In the genomic region with DNA sequence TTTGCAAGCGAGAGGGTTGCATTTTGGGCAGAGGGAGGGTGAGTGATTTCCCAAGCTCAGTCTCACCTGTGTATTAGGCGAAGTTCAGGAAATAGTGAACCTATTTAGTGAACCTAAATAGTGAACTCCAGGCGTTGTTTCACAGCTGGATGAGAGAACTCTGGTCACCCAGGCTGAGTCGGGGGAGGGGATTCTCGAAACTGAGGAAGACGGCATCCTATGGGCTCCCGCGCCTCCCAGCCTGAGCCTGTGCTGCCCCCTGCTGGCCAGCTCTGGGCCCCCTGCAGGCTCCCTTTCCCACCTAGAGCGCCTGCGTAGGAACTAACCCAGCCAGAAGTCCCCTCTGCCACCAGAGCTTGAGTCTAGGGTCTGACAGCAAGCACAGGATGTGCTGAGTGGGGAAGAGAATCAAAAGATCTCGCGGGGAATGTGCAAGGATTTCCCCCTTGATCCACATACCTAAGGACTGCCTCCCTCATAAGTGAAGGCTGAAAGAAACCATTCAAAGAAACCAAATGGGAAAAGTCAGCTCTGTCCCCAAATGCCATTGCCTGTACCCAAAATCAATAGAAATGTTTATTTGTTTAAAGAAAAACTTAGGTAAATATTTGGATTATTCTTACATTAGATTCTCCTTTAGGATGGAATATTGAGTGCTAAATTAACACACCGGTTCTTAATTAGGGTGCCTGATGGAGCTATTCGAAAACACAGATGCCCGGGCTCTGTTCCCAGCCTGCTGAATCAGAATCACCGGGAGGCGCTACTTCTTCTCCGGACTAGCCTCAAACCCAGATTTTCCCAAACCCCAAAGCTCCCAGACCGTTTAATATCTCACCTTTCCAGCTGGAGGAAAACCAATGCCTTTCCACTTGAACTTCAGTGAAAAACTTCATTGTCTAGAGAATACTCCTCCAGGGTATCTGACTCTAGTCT, we compare ENCODE assay signal across 8 cellular contexts. TPM values are rescaled to one million over a fixed set of nuclear protein-coding genes. Genes with fewer than 3 reads are reported as not detected.
A peak's percentile ranks its signal among the peaks of the same experiment; 100 is the strongest.
DNase-seq lines count a peak whose midpoint lies in the region; ATAC-seq and TF ChIP-seq lines count a peak whose summit lies in the region.

No MANE protein-coding gene starts in this region.

- CTCF ChIA-PET in activated CD4-positive, alpha-beta T cell treated with anti-CD3 and anti-CD28 coated beads, Interleukin-2, amount 10 ng/mL, durations not matched to agents 7 days and 5 days (lab: Charles Lee): interaction anchor here (0.5 to 2.1 kb wide), 27 partner anchors 8 to 350 kb away, joined by 3 to 12 read pairs (median 4); no protein-coding TSS in a partner anchor

- H3K4me3 ChIP-seq in GM12864 (ENCODE audit: low read depth, low read length) (no peak overlapping the region), lung (no peak overlapping the region)

- 12 to 15% methylated on average over 19 of the region's 19 CpGs for WGBS in lung, 2 donors

- no peaks in the 10 kb centered on the region for H3K9me3 ChIP-seq in lung (ENCODE audit: control insufficient read depth in 2 of 2, insufficient read depth in 1 of 2, low read length in 1 of 2)

- peak; percentile 26 for DNase-seq in GM12864 (ENCODE audit: low read depth)
- peak; percentile 33 for DNase-seq in NCI-H460 (ENCODE audit: extremely low read depth, low read depth)
- peak; percentile 75 for DNase-seq in activated CD4-positive, alpha-beta T cell treated with anti-CD3 and anti-CD28 coated beads, Interleukin-2, amount 10 ng/mL, durations not matched to agents 7 days and 5 days
- DNase-seq in dedifferentiated amniotic fluid mesenchymal stem cell (ENCODE audit: extremely low spot score): peak; percentile 37
- DNase-seq in lung (ENCODE audit: low spot score): peak; percentile 76
- peak; percentile 76 for DNase-seq in stimulated activated CD8-positive, alpha-beta memory T cell treated with anti-CD3 and anti-CD28 coated beads, Interleukin-15, amount 100 ng/mL, for 24 hours (ENCODE audit: low read depth)

- POLR2A ChIA-PET in activated CD4-positive, alpha-beta T cell treated with anti-CD3 and anti-CD28 coated beads, Interleukin-2, amount 10 ng/mL, durations not matched to agents 7 days and 5 days (lab: Charles Lee): no interaction called here

- peaks cover 0 to 2% of the 10 kb centered on the region in 2 donors for H3K4me1 ChIP-seq in lung (ENCODE audit: control insufficient read depth in 2 of 2, insufficient read depth in 2 of 2, low read length in 2 of 2)

- peaks cover 2% of the 10 kb centered on the region for H3K4me1 Mint-ChIP-seq in activated CD4-positive, alpha-beta T cell treated with anti-CD3 and anti-CD28 coated beads, Interleukin-2, amount 10 ng/mL, durations not matched to agents 7 days and 5 days

- ATAC-seq in HG02973 (IDR thresholded peaks at IDR 0.05; ENCODE audit: unreplicated experiment): peak; percentile 45
- peak; percentile 83 for ATAC-seq in lung (ENCODE audit: insufficient read depth, low FRiP score)
- ATAC-seq in GM18861 (IDR thresholded peaks at IDR 0.05; ENCODE audit: unreplicated experiment): no peak

- TF ChIP-seq CTCF in GM12864 (IDR thresholded peaks at IDR 0.05; ENCODE audit: low read depth, low read length, missing control alignments) (peak; percentile 97), lung (IDR thresholded peaks at IDR 0.05; ENCODE audit: control extremely low read depth, extremely low read depth) (peak; percentile 81)

- no peaks in the 10 kb centered on the region for H3K36me3 Mint-ChIP-seq in activated CD4-positive, alpha-beta T cell treated with anti-CD3 and anti-CD28 coated beads, Interleukin-2, amount 10 ng/mL, durations not matched to agents 7 days and 5 days (ENCODE audit: low read depth)

- no peak overlapping the region for H3K27ac Mint-ChIP-seq in activated CD4-positive, alpha-beta T cell treated with anti-CD3 and anti-CD28 coated beads, Interleukin-2, amount 10 ng/mL, durations not matched to agents 7 days and 5 days

- no peak overlapping the region for H3K27ac ChIP-seq in lung (ENCODE audit: low read depth in 1 of 2, low read length in 1 of 2)

- no peak overlapping the region for H3K4me3 Mint-ChIP-seq in activated CD4-positive, alpha-beta T cell treated with anti-CD3 and anti-CD28 coated beads, Interleukin-2, amount 10 ng/mL, durations not matched to agents 7 days and 5 days

- no peaks in the 10 kb centered on the region for H3K9me3 Mint-ChIP-seq in activated CD4-positive, alpha-beta T cell treated with anti-CD3 and anti-CD28 coated beads, Interleukin-2, amount 10 ng/mL, durations not matched to agents 7 days and 5 days

- H3K36me3 ChIP-seq in lung (ENCODE audit: control insufficient read depth in 2 of 2, insufficient read depth in 2 of 2, low read length in 2 of 2): no peaks in the 10 kb centered on the region

- no peaks in the 10 kb centered on the region for H3K27me3 ChIP-seq in lung (ENCODE audit: control insufficient read depth, insufficient read depth)

- H3K27me3 Mint-ChIP-seq in activated CD4-positive, alpha-beta T cell treated with anti-CD3 and anti-CD28 coated beads, Interleukin-2, amount 10 ng/mL, durations not matched to agents 7 days and 5 days: peaks cover 29% of the 10 kb centered on the region

RNA-seq across cellular contexts. Expression of gene MARVELD3, which starts 14.8 kb away (rescaled TPM):
- not detected in 2 replicates for total RNA-seq in NCI-H460 (2014; rRNA removed; shearing (Covaris generic))
- polyA plus RNA-seq in NCI-H460 (2014; cell fraction: nucleus; rRNA removed): not detected in 2 replicates
- total RNA-seq in activated CD4-positive, alpha-beta T cell treated with anti-CD3 and anti-CD28 coated beads, Interleukin-2, amount 10 ng/mL, durations not matched to agents 7 days and 5 days: not detected
- 1 to 10 TPM; 8.8 to 9.3 TPM for total RNA-seq in lung
- 1 to 10 TPM; 3.6 to 7.5 TPM for polyA plus RNA-seq in lung

RNA-seq across cellular contexts. Expression of gene TAT, which starts 34.3 kb away (rescaled TPM):
- 0.02 TPM in 1 of 2 replicates, not detected in the other for total RNA-seq in NCI-H460 (2014; rRNA removed; shearing (Covaris generic))
- 0.32 TPM in 1 of 2 replicates, not detected in the other for polyA plus RNA-seq in NCI-H460 (2014; cell fraction: nucleus; rRNA removed)
- total RNA-seq in activated CD4-positive, alpha-beta T cell treated with anti-CD3 and anti-CD28 coated beads, Interleukin-2, amount 10 ng/mL, durations not matched to agents 7 days and 5 days: not detected
- total RNA-seq in lung: under 1 TPM in 1 of 2 donors, not detected in 1; 0.74 TPM
- under 1 TPM; 0.14 to 0.26 TPM for polyA plus RNA-seq in lung

Comparison
In these comparisons a context has a peak if more than half of its experiments do, and no peak if none do; other contexts are left out.
1. DNase-seq: peak in every context shown above with its lines; median percentile 76 in lung; 76 in stimulated activated CD8-positive, alpha-beta memory T cell treated with anti-CD3 and anti-CD28 coated beads, Interleukin-15, amount 100 ng/mL, for 24 hours; 75 in activated CD4-positive, alpha-beta T cell treated with anti-CD3 and anti-CD28 coated beads, Interleukin-2, amount 10 ng/mL, durations not matched to agents 7 days and 5 days; 37 in dedifferentiated amniotic fluid mesenchymal stem cell; 33 in NCI-H460; 26 in GM12864.